ENCODE assay signal across 14 cellular contexts in genomic region chr3:13462125-13462629, GRCh38. TPM values are rescaled to one million over a fixed set of nuclear protein-coding genes. Genes with fewer than 3 reads are reported as not detected.
"Had no signal": no experiment of that assay in that cellular context is flagged by ENCODE, and none has a peak within 500 bp of the region (broad histone marks: within the 10 kb centered on the region; RNA-seq: fewer than 3 reads in every experiment).

No MANE protein-coding gene starts in this region.

- H3K4me3 ChIP-seq: lower lobe of right lung, uterus had no signal

- H3K36me3 Mint-ChIP-seq: activated naive CD8-positive, alpha-beta T cell treated with anti-CD3 and anti-CD28 coated beads, Interleukin-2, amount 10 ng/mL, durations not matched to agents 7 days and 5 days; naive B cell had no signal

- H3K27ac ChIP-seq: epithelial cell of prostate, lower lobe of right lung, uterus had no signal

- FAIRE-seq: kidney had no signal

- H3K9me3 Mint-ChIP-seq: activated CD4-positive, alpha-beta memory T cell treated with anti-CD3 and anti-CD28 coated beads, Interleukin-2, amount 10 ng/mL, durations not matched to agents 7 days and 5 days; activated CD4-positive, alpha-beta T cell treated with anti-CD3 and anti-CD28 coated beads, Interleukin-2, amount 10 ng/mL, durations not matched to agents 24 days and 14 days; activated naive CD4-positive, alpha-beta T cell treated with anti-CD3 and anti-CD28 coated beads for 36 hours; activated naive CD8-positive, alpha-beta T cell treated with anti-CD3 and anti-CD28 coated beads, Interleukin-2, amount 10 ng/mL, durations not matched to agents 7 days and 5 days; activated T-cell treated with anti-CD3 and anti-CD28 coated beads, Interleukin-2, amount 50 U/mL, for 72 hours; endodermal cell; naive B cell had no signal

- H3K4me3 Mint-ChIP-seq: activated CD4-positive, alpha-beta memory T cell treated with anti-CD3 and anti-CD28 coated beads, Interleukin-2, amount 10 ng/mL, durations not matched to agents 7 days and 5 days; activated CD4-positive, alpha-beta T cell treated with anti-CD3 and anti-CD28 coated beads, Interleukin-2, amount 10 ng/mL, durations not matched to agents 24 days and 14 days; activated naive CD4-positive, alpha-beta T cell treated with anti-CD3 and anti-CD28 coated beads for 36 hours; activated naive CD8-positive, alpha-beta T cell treated with anti-CD3 and anti-CD28 coated beads, Interleukin-2, amount 10 ng/mL, durations not matched to agents 7 days and 5 days; activated T-cell treated with anti-CD3 and anti-CD28 coated beads, Interleukin-2, amount 50 U/mL, for 72 hours; endodermal cell; naive B cell had no signal

- H3K36me3 ChIP-seq: lower lobe of right lung, uterus had no signal

- H3K9me3 ChIP-seq: lower lobe of right lung, uterus had no signal

- H3K4me1 Mint-ChIP-seq: activated CD4-positive, alpha-beta memory T cell treated with anti-CD3 and anti-CD28 coated beads, Interleukin-2, amount 10 ng/mL, durations not matched to agents 7 days and 5 days had no signal

- H3K4me1 ChIP-seq: lower lobe of right lung, uterus had no signal

- H3K27ac Mint-ChIP-seq: activated CD4-positive, alpha-beta memory T cell treated with anti-CD3 and anti-CD28 coated beads, Interleukin-2, amount 10 ng/mL, durations not matched to agents 7 days and 5 days; activated CD4-positive, alpha-beta T cell treated with anti-CD3 and anti-CD28 coated beads, Interleukin-2, amount 10 ng/mL, durations not matched to agents 24 days and 14 days; activated naive CD4-positive, alpha-beta T cell treated with anti-CD3 and anti-CD28 coated beads for 36 hours; activated naive CD8-positive, alpha-beta T cell treated with anti-CD3 and anti-CD28 coated beads, Interleukin-2, amount 10 ng/mL, durations not matched to agents 7 days and 5 days; activated T-cell treated with anti-CD3 and anti-CD28 coated beads, Interleukin-2, amount 50 U/mL, for 72 hours; endodermal cell had no signal

- DNase-seq: cortex of kidney, occipital lobe, uterus had no signal

- H3K27me3 ChIP-seq: uterus had no signal

RNA-seq across cellular contexts. Expression of gene NUP210, which starts 42.1 kb away (rescaled TPM):
- total RNA-seq: fibroblast of villous mesenchyme had no signal
